In genomic region chr12:33876618-33877017, GRCh38 we compare ENCODE assay signal across 3 cellular contexts.
TF ChIP-seq lines count a peak whose summit lies in the region.

No MANE protein-coding gene starts in this region.

TF ChIP-seq in SK-N-SH, 30 proteins besides CTCF, POLR2A, EP300 and RAD21 (continued from another document and continues in another):
- TF ChIP-seq SIN3A (IDR thresholded peaks at IDR 0.05; ENCODE audit: borderline replicate concordance, low read depth, low read length) (no peak), REST (IDR thresholded peaks at IDR 0.05; ENCODE audit: low read depth, low read length) (no peak), YY1 (IDR thresholded peaks at IDR 0.05; ENCODE audit: low read depth) (no peak), JUND (IDR thresholded peaks at IDR 0.05) (no peak), ZBTB33 (IDR thresholded peaks at IDR 0.05; ENCODE audit: borderline replicate concordance, low read depth) (no peak), TEAD4 (IDR thresholded peaks at IDR 0.05; ENCODE audit: borderline replicate concordance, insufficient read depth) (no peak), MEF2A (IDR thresholded peaks at IDR 0.05; ENCODE audit: borderline replicate concordance, low read depth) (no peak), PBX3 (IDR thresholded peaks at IDR 0.05) (no peak), RFX5 (IDR thresholded peaks at IDR 0.05; ENCODE audit: low read length) (no peak), FOXJ3 (CRISPR knock-in tag; IDR thresholded peaks at IDR 0.05) (no peak), RCOR1 (IDR thresholded peaks at IDR 0.05; ENCODE audit: low read length) (no peak)

TF ChIP-seq in SK-N-SH treated with all-trans-retinoic acid at 6 μM for 48 hours, 23 proteins besides CTCF, POLR2A, EP300 and RAD21 (continued from another document):
- no peak for TF ChIP-seq CSRNP3 (CRISPR knock-in tag; IDR thresholded peaks at IDR 0.05)
- no peak for TF ChIP-seq RARB (CRISPR knock-in tag; IDR thresholded peaks at IDR 0.05)
- no peak for TF ChIP-seq POU6F1 (CRISPR knock-in tag; IDR thresholded peaks at IDR 0.05; ENCODE audit: borderline replicate concordance, low read depth)
- TF ChIP-seq ZFP30 (CRISPR knock-in tag; IDR thresholded peaks at IDR 0.05) = no peak
- no peak for TF ChIP-seq TOX (CRISPR knock-in tag; IDR thresholded peaks at IDR 0.05; ENCODE audit: borderline replicate concordance)
- no peak for TF ChIP-seq ISL1 (CRISPR knock-in tag; IDR thresholded peaks at IDR 0.05)
- TF ChIP-seq CSDC2 (CRISPR knock-in tag; IDR thresholded peaks at IDR 0.05) = no peak
- TF ChIP-seq TSHZ2 (CRISPR knock-in tag; IDR thresholded peaks at IDR 0.05) = no peak
- TF ChIP-seq SNAI2 (CRISPR knock-in tag; IDR thresholded peaks at IDR 0.05) = no peak
- no peak for TF ChIP-seq ZNF70 (CRISPR knock-in tag; IDR thresholded peaks at IDR 0.05)
- no peak for TF ChIP-seq ZNF565 (CRISPR knock-in tag; conservative IDR thresholded peaks at IDR 0.05; ENCODE audit: low read depth)
- no peak for TF ChIP-seq TCF4 (CRISPR knock-in tag; IDR thresholded peaks at IDR 0.05; ENCODE audit: borderline replicate concordance)
- TF ChIP-seq BACH2 (CRISPR knock-in tag; IDR thresholded peaks at IDR 0.05; ENCODE audit: borderline replicate concordance) = no peak
- TF ChIP-seq ZC3H10 (CRISPR knock-in tag; IDR thresholded peaks at IDR 0.05) = no peak
- no peak for TF ChIP-seq ZNF8 (CRISPR knock-in tag; IDR thresholded peaks at IDR 0.05)
- TF ChIP-seq PATZ1 (CRISPR knock-in tag; IDR thresholded peaks at IDR 0.05; ENCODE audit: borderline replicate concordance) = no peak
- no peak for TF ChIP-seq GLIS3 (CRISPR knock-in tag; IDR thresholded peaks at IDR 0.05)

TF ChIP-seq in HepG2, 621 proteins besides CTCF, POLR2A, EP300 and RAD21 (continued from another document):
- no peak for TF ChIP-seq PRDM4 (CRISPR knock-in tag; IDR thresholded peaks at IDR 0.05; ENCODE audit: borderline replicate concordance)
- TF ChIP-seq BCL3 (CRISPR knock-in tag; IDR thresholded peaks at IDR 0.05) = no peak
- no peak for TF ChIP-seq XRCC5 (optimal IDR thresholded peaks at IDR 0.05; ENCODE audit: low read length)
- TF ChIP-seq ZNF264 (CRISPR knock-in tag; IDR thresholded peaks at IDR 0.05) = no peak
- no peak for TF ChIP-seq JUN (CRISPR knock-in tag; IDR thresholded peaks at IDR 0.05)
- no peak for TF ChIP-seq HES4 (CRISPR knock-in tag; IDR thresholded peaks at IDR 0.05; ENCODE audit: borderline replicate concordance)
- no peak for TF ChIP-seq NR1H2 (CRISPR knock-in tag; IDR thresholded peaks at IDR 0.05; ENCODE audit: borderline replicate concordance, low read depth)
- no peak for TF ChIP-seq ARID5B (CRISPR knock-in tag; IDR thresholded peaks at IDR 0.05)
- TF ChIP-seq ZNF367 (CRISPR knock-in tag; IDR thresholded peaks at IDR 0.05; ENCODE audit: borderline replicate concordance) = no peak
- no peak for TF ChIP-seq MLX (CRISPR knock-in tag; IDR thresholded peaks at IDR 0.05)
- TF ChIP-seq DNMT3B (CRISPR knock-in tag; conservative IDR thresholded peaks at IDR 0.05) = no peak
- TF ChIP-seq TP53 (CRISPR knock-in tag; conservative IDR thresholded peaks at IDR 0.05) = no peak
- TF ChIP-seq KLF9 (CRISPR knock-in tag; IDR thresholded peaks at IDR 0.05; ENCODE audit: low read depth) = no peak
- TF ChIP-seq MXD1 (CRISPR knock-in tag; IDR thresholded peaks at IDR 0.05) = no peak
- TF ChIP-seq ARNTL (CRISPR knock-in tag; IDR thresholded peaks at IDR 0.05) = no peak
- TF ChIP-seq ZNF704 (CRISPR knock-in tag; IDR thresholded peaks at IDR 0.05; ENCODE audit: borderline replicate concordance) = no peak
